Comparison of ENCODE assay signal across 17 cellular contexts in the genomic region with DNA sequence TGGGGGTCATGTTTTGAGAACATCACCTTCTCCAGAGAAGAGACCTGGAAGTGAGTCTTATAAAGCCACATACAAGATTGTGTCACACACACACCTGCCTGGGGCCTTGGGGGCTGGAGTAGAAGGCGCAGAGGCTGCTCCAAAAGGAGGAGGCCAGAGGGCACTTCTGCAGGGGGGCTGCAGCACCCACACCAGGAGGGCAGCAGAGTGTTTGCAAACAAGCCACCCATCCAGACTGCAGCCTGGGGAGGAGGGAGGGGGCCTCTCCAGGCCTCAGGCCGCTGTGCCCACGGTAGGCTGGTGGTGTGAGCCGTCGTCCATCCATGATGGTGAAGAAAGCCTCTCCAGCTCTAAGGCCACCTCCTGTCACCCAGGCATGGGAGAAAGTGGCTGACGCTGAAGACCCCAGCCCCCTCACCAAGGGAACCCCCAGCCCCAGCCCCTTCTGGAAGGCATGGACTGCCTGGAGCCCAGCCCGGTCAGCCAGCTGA.
DNase-seq lines count a peak whose midpoint lies in the region; ATAC-seq and TF ChIP-seq lines count a peak whose summit lies in the region.
"Had no signal": no experiment of that assay in that cellular context is flagged by ENCODE, and none has a peak within 500 bp of the region (broad histone marks: within the 10 kb centered on the region; RNA-seq: fewer than 3 reads in every experiment).

No MANE protein-coding gene starts in this region.

- H3K27ac Mint-ChIP-seq in chondrocyte (ENCODE audit: unreplicated experiment) (no peak overlapping the region), mesothelial cell of epicardium (peak overlapping the region; percentile 87)
- H3K27ac Mint-ChIP-seq: CD8-positive, alpha-beta T cell; IgD-negative memory B cell had no signal

- H3K27me3 ChIP-seq in left ventricle myocardium inferior (ENCODE audit: low read depth) (peaks cover 43% of the 10 kb centered on the region), upper lobe of right lung (no peaks in the 10 kb centered on the region)

- no peak overlapping the region for H3K4me3 ChIP-seq in left ventricle myocardium inferior
- H3K4me3 ChIP-seq in upper lobe of right lung = no peak overlapping the region
- H3K4me3 ChIP-seq: GM23338 had no signal

- H3K4me1 Mint-ChIP-seq in chondrocyte (ENCODE audit: low read depth) = peaks cover 18% of the 10 kb centered on the region
- peaks cover 45% of the 10 kb centered on the region for H3K4me1 Mint-ChIP-seq in mesothelial cell of epicardium

- H3K36me3 Mint-ChIP-seq in chondrocyte (ENCODE audit: low read depth) (no peaks in the 10 kb centered on the region), mesothelial cell of epicardium (no peaks in the 10 kb centered on the region)
- H3K36me3 Mint-ChIP-seq: CD8-positive, alpha-beta T cell; IgD-negative memory B cell had no signal

- ATAC-seq in left ventricle myocardium superior (no peak), upper lobe of right lung (no peak)
- ATAC-seq: CD8-positive, alpha-beta T cell; GM23338 had no signal

- peak; percentile 5 for DNase-seq in left ventricle myocardium inferior
- no peak for DNase-seq in left ventricle myocardium superior
- DNase-seq in chondrocyte (ENCODE audit: low spot score) = peak; percentile 70
- DNase-seq in mesothelial cell of epicardium (ENCODE audit: low spot score in 2 of 2, unreplicated experiment in 2 of 2) = no peak
- DNase-seq in upper lobe of right lung = peak; percentile 52
- DNase-seq in stimulated activated CD4-positive, alpha-beta T cell treated with anti-CD3 and anti-CD28 coated beads, Interleukin-4, amount 100 ng/mL, for 1 hour = no peak
- DNase-seq in activated naive CD4-positive, alpha-beta T cell treated with anti-CD3 and anti-CD28 coated beads, Interleukin-2, amount 50 U/mL, for 16 hours = no peak
- DNase-seq in NCI-H524 treated with DMSO at 0.1 percent for 48 hours (lab: John Stamatoyannopoulos, UW) = no peak
- DNase-seq: GF-D8; MV-4-11; NCI-H1436 treated with DMSO at 0.1 percent for 48 hours; NCI-H2081 treated with DMSO at 0.1 percent for 48 hours; NCI-H69; NK-92 treated with Interleukin-12 subunit alpha and Interleukin-12 subunit beta, amount 100 ng/mL, for 24 hours had no signal

- H3K9me3 Mint-ChIP-seq in chondrocyte (ENCODE audit: low read depth) = no peaks in the 10 kb centered on the region
- H3K9me3 Mint-ChIP-seq in mesothelial cell of epicardium = no peaks in the 10 kb centered on the region
- H3K9me3 Mint-ChIP-seq: CD8-positive, alpha-beta T cell; GM23338 had no signal

- TF ChIP-seq CTCF in left ventricle myocardium inferior (IDR thresholded peaks at IDR 0.05; ENCODE audit: borderline replicate concordance) (no peak), chondrocyte (IDR thresholded peaks at IDR 0.05) (no peak), mesothelial cell of epicardium (IDR thresholded peaks at IDR 0.05; ENCODE audit: unreplicated experiment) (no peak), upper lobe of right lung (IDR thresholded peaks at IDR 0.05) (no peak)

- H3K36me3 ChIP-seq in left ventricle myocardium inferior (no peaks in the 10 kb centered on the region), upper lobe of right lung (no peaks in the 10 kb centered on the region)

- no peaks in the 10 kb centered on the region for H3K27me3 Mint-ChIP-seq in chondrocyte (ENCODE audit: low read depth)
- no peaks in the 10 kb centered on the region for H3K27me3 Mint-ChIP-seq in mesothelial cell of epicardium (ENCODE audit: low read depth)

- H3K9me3 ChIP-seq in left ventricle myocardium inferior (replicated peaks) (no peaks in the 10 kb centered on the region), upper lobe of right lung (no peaks in the 10 kb centered on the region)

- H3K4me3 Mint-ChIP-seq in chondrocyte (ENCODE audit: unreplicated experiment) (no peak overlapping the region), mesothelial cell of epicardium (no peak overlapping the region)
- H3K4me3 Mint-ChIP-seq: CD8-positive, alpha-beta T cell; GM23338 had no signal

- H3K27ac ChIP-seq in left ventricle myocardium inferior (replicated peaks) (no peak overlapping the region), upper lobe of right lung (no peak overlapping the region)

- peaks cover 4% of the 10 kb centered on the region for H3K4me1 ChIP-seq in left ventricle myocardium inferior
- H3K4me1 ChIP-seq in upper lobe of right lung = peaks cover 6% of the 10 kb centered on the region

- intact Hi-C loops in left ventricle myocardium inferior (cut with micrococcal nuclease) (no loop called here), left ventricle myocardium superior (cut with micrococcal nuclease) (no loop called here), upper lobe of right lung (cut with DNase I) (no loop called here)

Comparison
In these comparisons a context has a peak if more than half of its experiments do, and no peak if none do; other contexts are left out.
1. DNase-seq: peak in left ventricle myocardium inferior (single experiment), chondrocyte (single experiment) and upper lobe of right lung (single experiment); none in left ventricle myocardium superior (single experiment), mesothelial cell of epicardium (0 of 2), stimulated activated CD4-positive, alpha-beta T cell treated with anti-CD3 and anti-CD28 coated beads, Interleukin-4, amount 100 ng/mL, for 1 hour (single experiment), activated naive CD4-positive, alpha-beta T cell treated with anti-CD3 and anti-CD28 coated beads, Interleukin-2, amount 50 U/mL, for 16 hours (single experiment) and NCI-H524 treated with DMSO at 0.1 percent for 48 hours (single experiment).